18 cellular contexts compared by ENCODE assay signal in genomic region chr20:51182571-51182970, GRCh38.
DNase-seq lines count a peak whose midpoint lies in the region; ATAC-seq, FAIRE-seq and TF ChIP-seq lines count a peak whose summit lies in the region.
"Had no signal": no experiment of that assay in that cellular context is flagged by ENCODE, and none has a peak within 500 bp of the region (broad histone marks: within the 10 kb centered on the region; RNA-seq: fewer than 3 reads in every experiment).

No MANE protein-coding gene starts in this region.

- peak; percentile 49 for DNase-seq in COLO829 (ENCODE audit: low spot score)
- DNase-seq in HTR-8/SVneo (ENCODE audit: insufficient read length, low spot score) = no peak
- DNase-seq in globus pallidus (ENCODE audit: low spot score) = peak; percentile 55
- peak; percentile 14 for DNase-seq in putamen (ENCODE audit: low spot score)
- DNase-seq in activated naive CD4-positive, alpha-beta T cell treated with Interleukin-2 at 50 U/mL for 16 hours = no peak
- DNase-seq in stimulated activated CD8-positive, alpha-beta memory T cell treated with anti-CD3 and anti-CD28 coated beads, Interleukin-4, amount 100 ng/mL, for 48 hours = no peak
- no peak for DNase-seq in WERI-Rb-1
- no peak for DNase-seq in stimulated activated naive B cell treated with anti-CD40 and anti-IgM and Interleukin-4, amounts not matched to agents 10 μg/mL and 1 μg/mL and 100 μg/mL, for 72 hours
- DNase-seq: ACHN; Calu3; CD4-positive, CD25-positive, alpha-beta regulatory T cell; DMS 273 treated with DMSO at 0.1 percent for 48 hours; GM23248 had no signal

- no peak overlapping the region for H3K4me3 ChIP-seq in WERI-Rb-1 (ENCODE audit: low read depth, low read length)
- H3K4me3 ChIP-seq: BLaER1 treated with 17β-estradiol and CSF1 and Interleukin-3, amounts not matched to agents 10 nM and 100 nM; GM23248 had no signal

- H3K9me3 ChIP-seq in WERI-Rb-1 (ENCODE audit: severe bottlenecking) = no peaks in the 10 kb centered on the region

- ATAC-seq in stimulated activated naive B cell treated with anti-CD40 and anti-IgM and Interleukin-4, amounts not matched to agents 10 μg/mL and 1 μg/mL and 100 μg/mL, for 72 hours (replicated peaks) = no peak
- ATAC-seq: HCT116 had no signal

- peak; percentile 36 for FAIRE-seq in HTR-8/SVneo (lab: Jason Lieb, UNC)
- FAIRE-seq: G401.6, GM12891, H54 had no signal

- peaks cover 86% of the 10 kb centered on the region for H3K27me3 ChIP-seq in WERI-Rb-1 (ENCODE audit: insufficient read depth, low read depth, severe bottlenecking)
- H3K27me3 ChIP-seq: BLaER1 treated with 17β-estradiol and CSF1 and Interleukin-3, amounts not matched to agents 10 nM and 100 nM had no signal

- no peaks in the 10 kb centered on the region for H3K36me3 ChIP-seq in WERI-Rb-1
- H3K36me3 ChIP-seq: BLaER1 treated with 17β-estradiol and CSF1 and Interleukin-3, amounts not matched to agents 10 nM and 100 nM had no signal

- H3K9me3 Mint-ChIP-seq in stimulated activated naive B cell treated with anti-CD40 and anti-IgM and Interleukin-4, amounts not matched to agents 10 μg/mL and 1 μg/mL and 100 μg/mL, for 72 hours = no peaks in the 10 kb centered on the region
- H3K9me3 Mint-ChIP-seq: CD4-positive, CD25-positive, alpha-beta regulatory T cell had no signal

- no peaks in the 10 kb centered on the region for H3K36me3 Mint-ChIP-seq in stimulated activated naive B cell treated with anti-CD40 and anti-IgM and Interleukin-4, amounts not matched to agents 10 μg/mL and 1 μg/mL and 100 μg/mL, for 72 hours
- H3K36me3 Mint-ChIP-seq: CD4-positive, CD25-positive, alpha-beta regulatory T cell had no signal

- TF ChIP-seq CTCF in WERI-Rb-1 (IDR thresholded peaks at IDR 0.05; ENCODE audit: low read depth, low read length) = no peak

- no peak overlapping the region for H3K27ac ChIP-seq in WERI-Rb-1
- H3K27ac ChIP-seq: BLaER1 treated with 17β-estradiol and CSF1 and Interleukin-3, amounts not matched to agents 10 nM and 100 nM; GM23248 had no signal

- H3K4me3 Mint-ChIP-seq in stimulated activated naive B cell treated with anti-CD40 and anti-IgM and Interleukin-4, amounts not matched to agents 10 μg/mL and 1 μg/mL and 100 μg/mL, for 72 hours = no peak overlapping the region
- H3K4me3 Mint-ChIP-seq: CD4-positive, CD25-positive, alpha-beta regulatory T cell had no signal

- no peak overlapping the region for H3K27ac Mint-ChIP-seq in stimulated activated naive B cell treated with anti-CD40 and anti-IgM and Interleukin-4, amounts not matched to agents 10 μg/mL and 1 μg/mL and 100 μg/mL, for 72 hours
- H3K27ac Mint-ChIP-seq: CD4-positive, CD25-positive, alpha-beta regulatory T cell had no signal

- H3K4me1 Mint-ChIP-seq in stimulated activated naive B cell treated with anti-CD40 and anti-IgM and Interleukin-4, amounts not matched to agents 10 μg/mL and 1 μg/mL and 100 μg/mL, for 72 hours = no peaks in the 10 kb centered on the region
- H3K4me1 Mint-ChIP-seq: CD4-positive, CD25-positive, alpha-beta regulatory T cell had no signal

- peaks cover 22 to 26% of the 10 kb centered on the region in 2 donors for H3K27me3 Mint-ChIP-seq in stimulated activated naive B cell treated with anti-CD40 and anti-IgM and Interleukin-4, amounts not matched to agents 10 μg/mL and 1 μg/mL and 100 μg/mL, for 72 hours

Comparison
In these comparisons a context has a peak if more than half of its experiments do, and no peak if none do; other contexts are left out.
1. DNase-seq: peak in COLO829 (single experiment), globus pallidus (single experiment) and putamen (single experiment); none in HTR-8/SVneo (single experiment), activated naive CD4-positive, alpha-beta T cell treated with Interleukin-2 at 50 U/mL for 16 hours (single experiment), stimulated activated CD8-positive, alpha-beta memory T cell treated with anti-CD3 and anti-CD28 coated beads, Interleukin-4, amount 100 ng/mL, for 48 hours (single experiment), WERI-Rb-1 (single experiment) and stimulated activated naive B cell treated with anti-CD40 and anti-IgM and Interleukin-4, amounts not matched to agents 10 μg/mL and 1 μg/mL and 100 μg/mL, for 72 hours (single experiment).